In genomic region chr5:35859101-35859661, GRCh38 we compare ENCODE assay signal across 1 cellular context.
TF ChIP-seq lines count a peak whose summit lies in the region.

No MANE protein-coding gene starts in this region.

TF ChIP-seq in HepG2, 621 proteins besides CTCF, POLR2A, EP300 and RAD21:
- TF ChIP-seq DNMT1 (CRISPR knock-in tag; IDR thresholded peaks at IDR 0.05) = no peak
- TF ChIP-seq SMAD1 (CRISPR knock-in tag; IDR thresholded peaks at IDR 0.05; ENCODE audit: borderline replicate concordance, low read depth) = no peak
- TF ChIP-seq ZNF292 (CRISPR knock-in tag; IDR thresholded peaks at IDR 0.05; ENCODE audit: borderline replicate concordance, low read depth) = no peak
- TF ChIP-seq KDM5B (CRISPR knock-in tag; IDR thresholded peaks at IDR 0.05; ENCODE audit: borderline replicate concordance) = no peak
- no peak for TF ChIP-seq ZFP37 (CRISPR knock-in tag; IDR thresholded peaks at IDR 0.05; ENCODE audit: borderline replicate concordance)
- TF ChIP-seq CBFB (CRISPR knock-in tag; IDR thresholded peaks at IDR 0.05) = no peak
- TF ChIP-seq, protein P1, sequence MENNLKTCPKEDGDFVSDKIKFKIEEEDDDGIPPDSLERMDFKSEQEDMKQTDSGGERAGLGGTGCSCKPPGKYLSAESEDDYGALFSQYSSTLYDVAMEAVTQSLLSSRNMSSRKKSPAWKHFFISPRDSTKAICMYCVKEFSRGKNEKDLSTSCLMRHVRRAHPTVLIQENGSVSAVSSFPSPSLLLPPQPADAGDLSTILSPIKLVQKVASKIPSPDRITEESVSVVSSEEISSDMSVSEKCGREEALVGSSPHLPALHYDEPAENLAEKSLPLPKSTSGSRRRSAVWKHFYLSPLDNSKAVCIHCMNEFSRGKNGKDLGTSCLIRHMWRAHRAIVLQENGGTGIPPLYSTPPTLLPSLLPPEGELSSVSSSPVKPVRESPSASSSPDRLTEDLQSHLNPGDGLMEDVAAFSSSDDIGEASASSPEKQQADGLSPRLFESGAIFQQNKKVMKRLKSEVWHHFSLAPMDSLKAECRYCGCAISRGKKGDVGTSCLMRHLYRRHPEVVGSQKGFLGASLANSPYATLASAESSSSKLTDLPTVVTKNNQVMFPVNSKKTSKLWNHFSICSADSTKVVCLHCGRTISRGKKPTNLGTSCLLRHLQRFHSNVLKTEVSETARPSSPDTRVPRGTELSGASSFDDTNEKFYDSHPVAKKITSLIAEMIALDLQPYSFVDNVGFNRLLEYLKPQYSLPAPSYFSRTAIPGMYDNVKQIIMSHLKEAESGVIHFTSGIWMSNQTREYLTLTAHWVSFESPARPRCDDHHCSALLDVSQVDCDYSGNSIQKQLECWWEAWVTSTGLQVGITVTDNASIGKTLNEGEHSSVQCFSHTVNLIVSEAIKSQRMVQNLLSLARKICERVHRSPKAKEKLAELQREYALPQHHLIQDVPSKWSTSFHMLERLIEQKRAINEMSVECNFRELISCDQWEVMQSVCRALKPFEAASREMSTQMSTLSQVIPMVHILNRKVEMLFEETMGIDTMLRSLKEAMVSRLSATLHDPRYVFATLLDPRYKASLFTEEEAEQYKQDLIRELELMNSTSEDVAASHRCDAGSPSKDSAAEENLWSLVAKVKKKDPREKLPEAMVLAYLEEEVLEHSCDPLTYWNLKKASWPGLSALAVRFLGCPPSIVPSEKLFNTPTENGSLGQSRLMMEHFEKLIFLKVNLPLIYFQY (CRISPR knock-in tag; IDR thresholded peaks at IDR 0.05; ENCODE audit: borderline replicate concordance) = no peak
- TF ChIP-seq ZNF724P (CRISPR knock-in tag; IDR thresholded peaks at IDR 0.05; ENCODE audit: borderline replicate concordance) = no peak
- TF ChIP-seq ZSCAN9 (CRISPR knock-in tag; IDR thresholded peaks at IDR 0.05; ENCODE audit: borderline replicate concordance) = no peak
